Comparison of ENCODE assay signal across 14 cellular contexts in genomic region chrX:154036513-154036912, GRCh38. TPM values are rescaled to one million over a fixed set of nuclear protein-coding genes. Genes with fewer than 3 reads are reported as not detected.
DNase-seq lines count a peak whose midpoint lies in the region; ATAC-seq and TF ChIP-seq lines count a peak whose summit lies in the region.
"Had no signal": no experiment of that assay in that cellular context is flagged by ENCODE, and none has a peak within 500 bp of the region (broad histone marks: within the 10 kb centered on the region; RNA-seq: fewer than 3 reads in every experiment).

No MANE protein-coding gene starts in this region.

- peaks cover 8% of the 10 kb centered on the region for H3K36me3 Mint-ChIP-seq in activated T-cell treated with anti-CD3 and anti-CD28 coated beads, Interleukin-2, amount 50 U/mL, for 4 hours (ENCODE audit: insufficient read depth)
- H3K36me3 Mint-ChIP-seq in activated naive CD4-positive, alpha-beta T cell treated with anti-CD3 and anti-CD28 coated beads, Interleukin-2, amount 50 U/mL, for 72 hours, result no peaks in the 10 kb centered on the region
- no peaks in the 10 kb centered on the region for H3K36me3 Mint-ChIP-seq in natural killer cell treated with Interleukin-12 subunit alpha and Interleukin-12 subunit beta and Interleukin-15 and Interleukin-18, amount 100 ng/mL, for 72 hours
- H3K36me3 Mint-ChIP-seq in type B pancreatic cell, result peaks cover 4% of the 10 kb centered on the region

- H3K9me3 Mint-ChIP-seq in activated T-cell treated with anti-CD3 and anti-CD28 coated beads, Interleukin-2, amount 50 U/mL, for 4 hours, result no peaks in the 10 kb centered on the region
- no peaks in the 10 kb centered on the region for H3K9me3 Mint-ChIP-seq in activated naive CD4-positive, alpha-beta T cell treated with anti-CD3 and anti-CD28 coated beads, Interleukin-2, amount 50 U/mL, for 72 hours
- H3K9me3 Mint-ChIP-seq in natural killer cell treated with Interleukin-12 subunit alpha and Interleukin-12 subunit beta and Interleukin-15 and Interleukin-18, amount 100 ng/mL, for 72 hours, result no peaks in the 10 kb centered on the region
- H3K9me3 Mint-ChIP-seq in type B pancreatic cell, result no peaks in the 10 kb centered on the region

- TF ChIP-seq CTCF in type B pancreatic cell (conservative IDR thresholded peaks at IDR 0.05), result no peak

- peaks cover 1% of the 10 kb centered on the region for H3K36me3 ChIP-seq in H7 (replicated peaks; ENCODE audit: control insufficient read depth, insufficient read depth, low read length)
- H3K36me3 ChIP-seq: cardiac muscle cell had no signal

- H3K4me1 Mint-ChIP-seq in activated T-cell treated with anti-CD3 and anti-CD28 coated beads, Interleukin-2, amount 50 U/mL, for 4 hours (ENCODE audit: low read depth), result peaks cover 24% of the 10 kb centered on the region
- H3K4me1 Mint-ChIP-seq in natural killer cell treated with Interleukin-12 subunit alpha and Interleukin-12 subunit beta and Interleukin-15 and Interleukin-18, amount 100 ng/mL, for 72 hours (ENCODE audit: low read depth in 2 of 2), result peaks cover 20 to 26% of the 10 kb centered on the region in 2 donors
- peaks cover 4% of the 10 kb centered on the region for H3K4me1 Mint-ChIP-seq in type B pancreatic cell (ENCODE audit: unreplicated experiment)

- peak overlapping the region in 1 of 2 donors; percentile 68 for H3K27ac Mint-ChIP-seq in activated naive CD4-positive, alpha-beta T cell treated with anti-CD3 and anti-CD28 coated beads, Interleukin-2, amount 50 U/mL, for 72 hours
- peak overlapping the region; percentile 13 to 62 for H3K27ac Mint-ChIP-seq in natural killer cell treated with Interleukin-12 subunit alpha and Interleukin-12 subunit beta and Interleukin-15 and Interleukin-18, amount 100 ng/mL, for 72 hours
- no peak overlapping the region for H3K27ac Mint-ChIP-seq in type B pancreatic cell

- no peaks in the 10 kb centered on the region for H3K27me3 ChIP-seq in H7 (ENCODE audit: control insufficient read depth, insufficient read depth, low read length)
- H3K27me3 ChIP-seq: cardiac muscle cell had no signal

- ATAC-seq in activated T-cell treated with anti-CD3 and anti-CD28 coated beads, Interleukin-2, amount 50 U/mL, for 4 hours, result peak; percentile 71 to 75
- peak; percentile 66 to 70 for ATAC-seq in activated naive CD4-positive, alpha-beta T cell treated with anti-CD3 and anti-CD28 coated beads, Interleukin-2, amount 50 U/mL, for 72 hours
- peak; percentile 50 to 70 for ATAC-seq in natural killer cell treated with Interleukin-12 subunit alpha and Interleukin-12 subunit beta and Interleukin-15 and Interleukin-18, amount 100 ng/mL, for 72 hours
- ATAC-seq in HG03432 (IDR thresholded peaks at IDR 0.05; ENCODE audit: unreplicated experiment) (no peak), HG03469 (IDR thresholded peaks at IDR 0.05; ENCODE audit: unreplicated experiment) (no peak)

- H3K27me3 Mint-ChIP-seq in activated T-cell treated with anti-CD3 and anti-CD28 coated beads, Interleukin-2, amount 50 U/mL, for 4 hours (ENCODE audit: low read depth), result no peaks in the 10 kb centered on the region
- H3K27me3 Mint-ChIP-seq in natural killer cell treated with Interleukin-12 subunit alpha and Interleukin-12 subunit beta and Interleukin-15 and Interleukin-18, amount 100 ng/mL, for 72 hours, result peaks cover 0 to 2% of the 10 kb centered on the region in 2 donors
- no peaks in the 10 kb centered on the region for H3K27me3 Mint-ChIP-seq in type B pancreatic cell

- no peak for DNase-seq in activated T-cell treated with anti-CD3 and anti-CD28 coated beads, Interleukin-2, amount 50 U/mL, for 4 hours
- no peak for DNase-seq in activated T-cell treated with anti-CD3 and anti-CD28 coated beads, Interleukin-2, amount 50 U/mL, for 1 hour
- DNase-seq in H7 (peak; percentile 48), type B pancreatic cell (ENCODE audit: extremely low spot score, unreplicated experiment) (no peak)
- DNase-seq in activated naive CD4-positive, alpha-beta T cell treated with anti-CD3 and anti-CD28 coated beads, Interleukin-2, amount 50 U/mL, for 72 hours (ENCODE audit: low spot score in 2 of 2), result no peak
- no peak for DNase-seq in natural killer cell treated with Interleukin-12 subunit alpha and Interleukin-12 subunit beta and Interleukin-15 and Interleukin-18, amount 100 ng/mL, for 72 hours (ENCODE audit: low spot score)
- DNase-seq: mesendoderm, NCI-H187 treated with DMSO at 0.1 percent for 48 hours, retina, SIG-M5 had no signal

- H3K4me3 Mint-ChIP-seq in activated T-cell treated with anti-CD3 and anti-CD28 coated beads, Interleukin-2, amount 50 U/mL, for 4 hours, result no peak overlapping the region
- peak overlapping the region; percentile 34 for H3K4me3 Mint-ChIP-seq in natural killer cell treated with Interleukin-12 subunit alpha and Interleukin-12 subunit beta and Interleukin-15 and Interleukin-18, amount 100 ng/mL, for 72 hours
- H3K4me3 Mint-ChIP-seq in type B pancreatic cell, result no peak overlapping the region

- H3K4me3 ChIP-seq in H7 (ENCODE audit: insufficient read depth, low read depth, low read length), result no peak overlapping the region
- H3K4me3 ChIP-seq: cardiac muscle cell, HAP-1 had no signal

RNA-seq across cellular contexts. Expression of gene IRAK1, which starts 16.8 kb away (rescaled TPM):
- total RNA-seq in activated T-cell treated with anti-CD3 and anti-CD28 coated beads, Interleukin-2, amount 50 U/mL, for 4 hours, result 100 to 1,000 TPM; 258 to 273 (median 272) TPM
- total RNA-seq in H7 (2014; rRNA removed; shearing (Covaris generic)), result 34.4 and 44.6 TPM in 2 replicates
- total RNA-seq in activated naive CD4-positive, alpha-beta T cell treated with anti-CD3 and anti-CD28 coated beads, Interleukin-2, amount 50 U/mL, for 72 hours, result 100 to 1,000 TPM; 104 to 123 TPM
- 100 to 1,000 TPM; 136 to 258 TPM for total RNA-seq in natural killer cell treated with Interleukin-12 subunit alpha and Interleukin-12 subunit beta and Interleukin-15 and Interleukin-18, amount 100 ng/mL, for 72 hours
- 83.8 and 86.1 TPM in 2 replicates for total RNA-seq in type B pancreatic cell (ENCODE audit: low replicate concordance)

Comparison
In these comparisons a context has a peak if more than half of its experiments do, and no peak if none do; other contexts are left out.
1. ATAC-seq: peak in activated T-cell treated with anti-CD3 and anti-CD28 coated beads, Interleukin-2, amount 50 U/mL, for 4 hours (2 of 2), activated naive CD4-positive, alpha-beta T cell treated with anti-CD3 and anti-CD28 coated beads, Interleukin-2, amount 50 U/mL, for 72 hours (2 of 2) and natural killer cell treated with Interleukin-12 subunit alpha and Interleukin-12 subunit beta and Interleukin-15 and Interleukin-18, amount 100 ng/mL, for 72 hours (2 of 2); none in HG03432 (single experiment) and HG03469 (single experiment).